1 cellular context compared by ENCODE assay signal in the genomic region with DNA sequence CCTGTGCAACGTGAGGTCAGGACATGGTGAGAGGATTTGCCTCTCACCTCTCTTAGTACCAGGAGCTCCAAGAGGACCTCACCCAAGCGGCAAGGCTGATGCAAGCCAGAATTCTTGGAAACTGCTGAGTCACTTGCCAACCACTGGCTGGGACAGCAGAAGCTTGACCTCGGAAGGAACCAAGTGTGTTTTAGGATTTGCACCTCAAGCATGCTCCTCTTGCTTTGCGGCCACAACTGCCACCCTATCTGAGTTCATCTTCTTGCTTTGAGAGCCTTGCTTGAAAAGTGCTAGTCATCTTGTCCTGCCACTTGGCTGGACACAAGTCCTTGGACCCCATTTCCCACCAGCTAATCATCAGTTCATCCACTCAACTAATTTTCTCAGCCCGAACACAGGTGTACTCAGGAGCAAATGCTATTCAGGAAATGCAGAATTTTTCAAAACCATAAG.
TF ChIP-seq lines count a peak whose summit lies in the region.

No MANE protein-coding gene starts in this region.

TF ChIP-seq in Ishikawa, 13 proteins besides CTCF, POLR2A, EP300 and RAD21 (continued from another document):
- TF ChIP-seq, protein P1, sequence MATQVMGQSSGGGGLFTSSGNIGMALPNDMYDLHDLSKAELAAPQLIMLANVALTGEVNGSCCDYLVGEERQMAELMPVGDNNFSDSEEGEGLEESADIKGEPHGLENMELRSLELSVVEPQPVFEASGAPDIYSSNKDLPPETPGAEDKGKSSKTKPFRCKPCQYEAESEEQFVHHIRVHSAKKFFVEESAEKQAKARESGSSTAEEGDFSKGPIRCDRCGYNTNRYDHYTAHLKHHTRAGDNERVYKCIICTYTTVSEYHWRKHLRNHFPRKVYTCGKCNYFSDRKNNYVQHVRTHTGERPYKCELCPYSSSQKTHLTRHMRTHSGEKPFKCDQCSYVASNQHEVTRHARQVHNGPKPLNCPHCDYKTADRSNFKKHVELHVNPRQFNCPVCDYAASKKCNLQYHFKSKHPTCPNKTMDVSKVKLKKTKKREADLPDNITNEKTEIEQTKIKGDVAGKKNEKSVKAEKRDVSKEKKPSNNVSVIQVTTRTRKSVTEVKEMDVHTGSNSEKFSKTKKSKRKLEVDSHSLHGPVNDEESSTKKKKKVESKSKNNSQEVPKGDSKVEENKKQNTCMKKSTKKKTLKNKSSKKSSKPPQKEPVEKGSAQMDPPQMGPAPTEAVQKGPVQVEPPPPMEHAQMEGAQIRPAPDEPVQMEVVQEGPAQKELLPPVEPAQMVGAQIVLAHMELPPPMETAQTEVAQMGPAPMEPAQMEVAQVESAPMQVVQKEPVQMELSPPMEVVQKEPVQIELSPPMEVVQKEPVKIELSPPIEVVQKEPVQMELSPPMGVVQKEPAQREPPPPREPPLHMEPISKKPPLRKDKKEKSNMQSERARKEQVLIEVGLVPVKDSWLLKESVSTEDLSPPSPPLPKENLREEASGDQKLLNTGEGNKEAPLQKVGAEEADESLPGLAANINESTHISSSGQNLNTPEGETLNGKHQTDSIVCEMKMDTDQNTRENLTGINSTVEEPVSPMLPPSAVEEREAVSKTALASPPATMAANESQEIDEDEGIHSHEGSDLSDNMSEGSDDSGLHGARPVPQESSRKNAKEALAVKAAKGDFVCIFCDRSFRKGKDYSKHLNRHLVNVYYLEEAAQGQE (IDR thresholded peaks at IDR 0.05; ENCODE audit: low read depth): no peak
- TF ChIP-seq TAF1 (IDR thresholded peaks at IDR 0.05; ENCODE audit: low read depth): no peak
